28 cellular contexts compared by ENCODE assay signal in genomic region chr4:166229799-166230198, GRCh38.
"Had no signal": no experiment of that assay in that cellular context is flagged by ENCODE, and none has a peak within 500 bp of the region (broad histone marks: within the 10 kb centered on the region; RNA-seq: fewer than 3 reads in every experiment).

No MANE protein-coding gene starts in this region.

- FAIRE-seq: colon, endometrium, endothelial cell of umbilical vein had no signal

- H3K36me3 ChIP-seq: colonic mucosa, esophagus muscularis mucosa, esophagus squamous epithelium, gastrocnemius medialis, gastroesophageal sphincter, heart left ventricle, heart right ventricle had no signal

- H3K4me2 ChIP-seq: hepatocyte had no signal

- H3K27ac ChIP-seq: colonic mucosa, coronary artery, dorsolateral prefrontal cortex, epithelial cell of prostate, esophagus muscularis mucosa, esophagus squamous epithelium, foreskin keratinocyte, gastrocnemius medialis, gastroesophageal sphincter, heart left ventricle, heart right ventricle, hepatocyte had no signal

- ATAC-seq: effector memory CD8-positive, alpha-beta T cell; esophagus mucosa; foreskin keratinocyte; gastrocnemius medialis; gastroesophageal sphincter; heart left ventricle; heart right ventricle had no signal

- H3K4me1 ChIP-seq: colonic mucosa, esophagus muscularis mucosa, esophagus squamous epithelium, foreskin keratinocyte, gastrocnemius medialis, gastroesophageal sphincter, heart left ventricle, heart right ventricle had no signal

- H3K9me3 ChIP-seq: colonic mucosa, esophagus muscularis mucosa, gastrocnemius medialis had no signal

- H3K4me3 ChIP-seq: colonic mucosa, coronary artery, dorsolateral prefrontal cortex, esophagus muscularis mucosa, esophagus squamous epithelium, gastrocnemius medialis, gastroesophageal sphincter, heart left ventricle, heart right ventricle, hepatocyte had no signal

- DNase-seq: colonic mucosa; cortex of kidney; dermis blood vessel endothelial cell; dorsolateral prefrontal cortex; effector CD4-positive, alpha-beta T cell; effector CD8-positive, alpha-beta T cell; effector memory CD4-positive, alpha-beta T cell; effector memory CD8-positive, alpha-beta T cell; endodermal cell; erythroblast; esophagus squamous epithelium; foreskin fibroblast; foreskin keratinocyte; foreskin melanocyte; gastrocnemius medialis; glutamatergic neuron; head of caudate nucleus; heart left ventricle; heart right ventricle had no signal
